Comparison of ENCODE assay signal across 27 cellular contexts in the genomic region with DNA sequence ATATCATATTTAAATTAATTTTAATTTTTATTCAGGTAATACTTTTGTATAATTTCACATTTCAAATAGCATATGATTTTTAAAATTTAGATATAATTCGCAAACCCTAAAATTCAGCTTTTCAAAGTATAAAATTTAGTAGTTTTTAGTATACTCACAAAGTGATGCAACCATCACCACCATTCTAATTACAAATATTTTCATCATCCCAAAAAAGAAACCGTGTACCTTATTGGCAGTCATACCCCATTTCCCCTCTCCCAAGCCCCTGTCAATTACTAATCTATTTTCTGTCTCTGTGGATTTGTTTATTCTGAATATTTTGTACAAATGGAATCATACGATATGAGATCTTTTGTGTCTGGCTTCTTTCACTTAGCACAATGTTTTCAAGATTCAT. TPM values are rescaled to one million over a fixed set of nuclear protein-coding genes. Genes with fewer than 3 reads are reported as not detected.
"Had no signal": no experiment of that assay in that cellular context is flagged by ENCODE, and none has a peak within 500 bp of the region (broad histone marks: within the 10 kb centered on the region; RNA-seq: fewer than 3 reads in every experiment).

No MANE protein-coding gene starts in this region.

- DNase-seq: colonic mucosa; cortex of kidney; dermis blood vessel endothelial cell; dorsolateral prefrontal cortex; effector CD4-positive, alpha-beta T cell; effector CD8-positive, alpha-beta T cell; effector memory CD4-positive, alpha-beta T cell; effector memory CD8-positive, alpha-beta T cell; endodermal cell; esophagus squamous epithelium; foreskin fibroblast; foreskin keratinocyte; foreskin melanocyte; gastrocnemius medialis; glutamatergic neuron; head of caudate nucleus; heart left ventricle; heart right ventricle had no signal

- ATAC-seq: effector memory CD8-positive, alpha-beta T cell; esophagus mucosa; foreskin keratinocyte; gastrocnemius medialis; gastroesophageal sphincter; heart left ventricle; heart right ventricle had no signal

- H3K36me3 ChIP-seq: colonic mucosa, esophagus muscularis mucosa, esophagus squamous epithelium, gastrocnemius medialis, gastroesophageal sphincter, heart left ventricle, heart right ventricle had no signal

- H3K27ac ChIP-seq: colonic mucosa, coronary artery, dorsolateral prefrontal cortex, epithelial cell of prostate, esophagus muscularis mucosa, esophagus squamous epithelium, foreskin keratinocyte, gastrocnemius medialis, gastroesophageal sphincter, heart left ventricle, heart right ventricle had no signal

- H3K27me3 ChIP-seq: colonic mucosa, dorsolateral prefrontal cortex, esophagus muscularis mucosa, esophagus squamous epithelium, gastrocnemius medialis, gastroesophageal sphincter, heart left ventricle, heart right ventricle had no signal

- FAIRE-seq: colon, endometrium, endothelial cell of umbilical vein, frontal cortex had no signal

- H3K4me3 ChIP-seq: colonic mucosa, coronary artery, dorsolateral prefrontal cortex, esophagus muscularis mucosa, esophagus squamous epithelium, gastrocnemius medialis, gastroesophageal sphincter, heart left ventricle, heart right ventricle had no signal

- H3K4me1 ChIP-seq: colonic mucosa, foreskin keratinocyte, gastrocnemius medialis had no signal

- H3K9me3 ChIP-seq: colonic mucosa, esophagus muscularis mucosa, esophagus squamous epithelium, gastrocnemius medialis, gastroesophageal sphincter, heart left ventricle, heart right ventricle had no signal

RNA-seq across cellular contexts. Expression of gene KIT, which starts 37.0 kb away (rescaled TPM):
- total RNA-seq: foreskin keratinocyte had no signal
- polyA plus RNA-seq: foreskin keratinocyte had no signal
